In the genomic region with DNA sequence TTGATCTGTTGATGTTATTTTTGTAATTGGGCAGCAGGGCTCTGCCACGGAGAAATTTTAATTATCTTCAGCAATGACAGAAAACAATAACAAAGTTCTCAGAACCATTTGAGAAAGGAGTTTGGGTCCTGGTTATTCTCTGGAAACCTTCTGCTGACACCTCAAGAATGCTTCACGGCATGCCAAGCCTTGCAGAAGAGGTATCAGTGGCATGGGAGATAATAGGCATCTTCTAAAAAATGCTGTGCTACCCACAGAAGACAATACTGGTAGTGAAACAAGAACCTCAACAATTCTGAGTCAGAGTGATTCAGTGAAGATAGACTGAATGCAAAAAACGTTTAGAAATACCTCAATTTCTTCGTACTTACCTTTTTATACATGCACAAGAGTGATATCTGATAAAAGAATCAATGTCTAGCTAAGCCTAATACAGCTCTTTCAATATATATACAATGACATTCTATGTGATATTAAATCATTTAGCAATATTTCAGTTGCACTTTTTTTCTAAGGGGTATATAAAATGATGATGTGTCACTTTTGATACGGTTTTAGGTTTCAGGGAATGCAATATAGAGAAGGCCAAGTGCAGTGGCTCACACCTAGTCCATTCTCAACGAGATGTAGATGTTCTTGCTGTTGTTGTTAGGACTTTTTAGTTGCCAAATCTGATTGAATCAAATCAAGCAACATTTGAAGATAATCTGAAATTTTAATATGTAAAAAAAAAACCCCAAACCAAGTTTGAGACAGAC, we compare ENCODE assay signal across 17 cellular contexts.
DNase-seq lines count a peak whose midpoint lies in the region; ATAC-seq and TF ChIP-seq lines count a peak whose summit lies in the region.
"Had no signal": no experiment of that assay in that cellular context is flagged by ENCODE, and none has a peak within 500 bp of the region (broad histone marks: within the 10 kb centered on the region; RNA-seq: fewer than 3 reads in every experiment).

No MANE protein-coding gene starts in this region.

- ATAC-seq in GM19351 (IDR thresholded peaks at IDR 0.05; ENCODE audit: unreplicated experiment) (peak; percentile 55), upper lobe of right lung (no peak)
- ATAC-seq: activated CD4-positive, CD25-positive, alpha-beta regulatory T cell treated with anti-CD3 and anti-CD28 coated beads, Interleukin-2, amount 50 U/mL, for 24 hours; gastrocnemius medialis had no signal

- no peak overlapping the region for H3K9ac ChIP-seq in MM.1S (ENCODE audit: low read length)

- peak overlapping the region; percentile 9; the same call in 1 of the 2 replicates for H3K4me2 ChIP-seq in MM.1S (ENCODE audit: low read depth, low read length)

- no peaks in the 10 kb centered on the region for H3K9me3 ChIP-seq in MM.1S (replicated peaks; ENCODE audit: insufficient read depth, low read length)
- H3K9me3 ChIP-seq in upper lobe of right lung, result no peaks in the 10 kb centered on the region
- H3K9me3 ChIP-seq: ascending aorta, gastrocnemius medialis, uterus had no signal

- H4K20me1 ChIP-seq in MM.1S (ENCODE audit: insufficient read depth, low read length), result no peaks in the 10 kb centered on the region

- H3F3A ChIP-seq in MM.1S (ENCODE audit: insufficient read depth, low read length), result peaks cover 13% of the 10 kb centered on the region

- intact Hi-C loops in upper lobe of right lung (cut with DNase I), result loop anchor here (10.0 kb wide), 1 partner anchor 237 kb away; no protein-coding TSS in a partner anchor

- peaks cover 23% of the 10 kb centered on the region for H3K4me1 ChIP-seq in ACC112 (ENCODE audit: control insufficient read depth, insufficient read depth, low read length, unreplicated experiment)
- H3K4me1 ChIP-seq in MM.1S (ENCODE audit: low read length), result peaks cover 15% of the 10 kb centered on the region
- H3K4me1 ChIP-seq in upper lobe of right lung, result no peaks in the 10 kb centered on the region
- H3K4me1 ChIP-seq: ascending aorta, gastrocnemius medialis, uterus had no signal

- H3K4me3 ChIP-seq in ACC112 (ENCODE audit: low read depth, low read length) (no peak overlapping the region), MM.1S (ENCODE audit: low read length) (no peak overlapping the region), epithelial cell of esophagus (ENCODE audit: low read length) (no peak overlapping the region), upper lobe of right lung (no peak overlapping the region)
- H3K4me3 ChIP-seq: ascending aorta, gastrocnemius medialis, uterus had no signal

- H3K79me2 ChIP-seq in ACC112 (ENCODE audit: control insufficient read depth, insufficient read depth, low read length, unreplicated experiment) (no peaks in the 10 kb centered on the region), MM.1S (ENCODE audit: low read length) (no peaks in the 10 kb centered on the region)

- H2AFZ ChIP-seq in ACC112 (ENCODE audit: low read length, unreplicated experiment), result peak overlapping the region; percentile 11
- H2AFZ ChIP-seq in MM.1S (ENCODE audit: low read length), result no peak overlapping the region

- no peaks in the 10 kb centered on the region for H3K9me2 ChIP-seq in MM.1S (replicated peaks; ENCODE audit: insufficient read depth, low read length)

- H3K27me3 ChIP-seq in ACC112 (ENCODE audit: insufficient read depth, low read length) (no peaks in the 10 kb centered on the region), MM.1S (replicated peaks; ENCODE audit: insufficient read depth, low read length) (no peaks in the 10 kb centered on the region), upper lobe of right lung (no peaks in the 10 kb centered on the region)
- H3K27me3 ChIP-seq: ascending aorta, gastrocnemius medialis, uterus had no signal

- H3K27ac ChIP-seq in ACC112 (ENCODE audit: low read depth, low read length) (peak overlapping the region; percentile 6; the same call in 1 of the 2 replicates), MM.1S (ENCODE audit: low read length) (peak overlapping the region; percentile 2; the same call in 1 of the 2 replicates), upper lobe of right lung (no peak overlapping the region)
- H3K27ac ChIP-seq: ascending aorta, gastrocnemius medialis, uterus had no signal

- TF ChIP-seq CTCF in MM.1S (IDR thresholded peaks at IDR 0.05; ENCODE audit: low read length), result no peak
- TF ChIP-seq CTCF in epithelial cell of esophagus (IDR thresholded peaks at IDR 0.05; ENCODE audit: insufficient read depth, low read depth, low read length, missing control alignments), result no peak
- no peak for TF ChIP-seq CTCF in upper lobe of right lung (IDR thresholded peaks at IDR 0.05)

- H3K36me3 ChIP-seq in ACC112 (ENCODE audit: insufficient read depth, low read length), result no peaks in the 10 kb centered on the region
- H3K36me3 ChIP-seq in MM.1S (replicated peaks; ENCODE audit: insufficient read depth, low read length), result no peaks in the 10 kb centered on the region
- no peaks in the 10 kb centered on the region for H3K36me3 ChIP-seq in upper lobe of right lung
- H3K36me3 ChIP-seq: ascending aorta, gastrocnemius medialis, uterus had no signal

- DNase-seq in MM.1S, result peak; percentile 56
- DNase-seq in epithelial cell of esophagus (ENCODE audit: low read depth), result peak; percentile 63
- no peak for DNase-seq in activated effector memory CD4-positive, alpha-beta T cell treated with anti-CD3 and anti-CD28 coated beads, Interleukin-2, amount 50 U/mL, for 16 hours
- DNase-seq in CD1c-positive myeloid dendritic cell (ENCODE audit: extremely low spot score), result no peak
- DNase-seq in upper lobe of right lung, result no peak
- no peak for DNase-seq in NCI-H1694 treated with DMSO at 0.1 percent for 48 hours (lab: John Stamatoyannopoulos, UW)
- DNase-seq: activated T-cell treated with anti-CD3 and anti-CD28 coated beads, Interleukin-2, amount 50 U/mL, for 24 hours; DMS153; gastrocnemius medialis; islet precursor cell; NCI-H2029 treated with DMSO at 0.1 percent for 48 hours; stimulated activated CD4-positive, alpha-beta T cell treated with anti-CD3 and anti-CD28 coated beads, Interleukin-2, amount 100 ng/mL, for 48 hours; uterus had no signal

Comparison
In these comparisons a context has a peak if more than half of its experiments do, and no peak if none do; other contexts are left out.
1. DNase-seq: peak in MM.1S (single experiment) and epithelial cell of esophagus (single experiment); none in activated effector memory CD4-positive, alpha-beta T cell treated with anti-CD3 and anti-CD28 coated beads, Interleukin-2, amount 50 U/mL, for 16 hours (single experiment), CD1c-positive myeloid dendritic cell (single experiment), upper lobe of right lung (single experiment) and NCI-H1694 treated with DMSO at 0.1 percent for 48 hours (single experiment).